In the genomic region with DNA sequence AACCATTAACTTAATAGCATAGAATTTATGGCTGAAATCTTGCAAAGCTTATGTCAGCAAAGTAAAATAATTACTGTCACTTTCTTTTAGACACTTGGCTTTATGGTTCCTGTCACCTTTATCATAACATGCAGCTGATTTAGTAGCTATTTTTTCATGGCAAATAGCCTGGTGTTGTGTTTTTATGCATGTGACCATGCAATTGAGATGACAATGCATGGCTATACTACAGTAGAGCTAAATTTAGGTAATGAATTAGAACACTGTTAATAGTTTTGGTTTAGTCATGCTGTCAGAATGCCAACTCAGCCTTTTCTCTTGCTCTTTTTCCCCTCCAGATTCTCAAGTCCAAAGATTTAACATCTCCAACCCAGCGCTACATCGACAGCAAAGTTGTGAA, we compare ENCODE assay signal across 2 cellular contexts.
A peak's percentile ranks its signal among the peaks of the same experiment; 100 is the strongest.
TF ChIP-seq lines count a peak whose summit lies in the region.

No MANE protein-coding gene starts in this region.

TF ChIP-seq in SK-N-SH treated with all-trans-retinoic acid at 6 μM for 48 hours, 23 proteins besides CTCF, POLR2A, EP300 and RAD21:
- TF ChIP-seq, protein P1, sequence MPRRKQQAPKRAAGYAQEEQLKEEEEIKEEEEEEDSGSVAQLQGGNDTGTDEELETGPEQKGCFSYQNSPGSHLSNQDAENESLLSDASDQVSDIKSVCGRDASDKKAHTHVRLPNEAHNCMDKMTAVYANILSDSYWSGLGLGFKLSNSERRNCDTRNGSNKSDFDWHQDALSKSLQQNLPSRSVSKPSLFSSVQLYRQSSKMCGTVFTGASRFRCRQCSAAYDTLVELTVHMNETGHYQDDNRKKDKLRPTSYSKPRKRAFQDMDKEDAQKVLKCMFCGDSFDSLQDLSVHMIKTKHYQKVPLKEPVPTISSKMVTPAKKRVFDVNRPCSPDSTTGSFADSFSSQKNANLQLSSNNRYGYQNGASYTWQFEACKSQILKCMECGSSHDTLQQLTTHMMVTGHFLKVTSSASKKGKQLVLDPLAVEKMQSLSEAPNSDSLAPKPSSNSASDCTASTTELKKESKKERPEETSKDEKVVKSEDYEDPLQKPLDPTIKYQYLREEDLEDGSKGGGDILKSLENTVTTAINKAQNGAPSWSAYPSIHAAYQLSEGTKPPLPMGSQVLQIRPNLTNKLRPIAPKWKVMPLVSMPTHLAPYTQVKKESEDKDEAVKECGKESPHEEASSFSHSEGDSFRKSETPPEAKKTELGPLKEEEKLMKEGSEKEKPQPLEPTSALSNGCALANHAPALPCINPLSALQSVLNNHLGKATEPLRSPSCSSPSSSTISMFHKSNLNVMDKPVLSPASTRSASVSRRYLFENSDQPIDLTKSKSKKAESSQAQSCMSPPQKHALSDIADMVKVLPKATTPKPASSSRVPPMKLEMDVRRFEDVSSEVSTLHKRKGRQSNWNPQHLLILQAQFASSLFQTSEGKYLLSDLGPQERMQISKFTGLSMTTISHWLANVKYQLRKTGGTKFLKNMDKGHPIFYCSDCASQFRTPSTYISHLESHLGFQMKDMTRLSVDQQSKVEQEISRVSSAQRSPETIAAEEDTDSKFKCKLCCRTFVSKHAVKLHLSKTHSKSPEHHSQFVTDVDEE (CRISPR knock-in tag; IDR thresholded peaks at IDR 0.05), result no peak
- TF ChIP-seq ZNF565 (CRISPR knock-in tag; conservative IDR thresholded peaks at IDR 0.05; ENCODE audit: low read depth) (no peak), PPARA (CRISPR knock-in tag; IDR thresholded peaks at IDR 0.05; ENCODE audit: borderline replicate concordance) (no peak), GLIS3 (CRISPR knock-in tag; IDR thresholded peaks at IDR 0.05) (no peak), ZNF70 (CRISPR knock-in tag; IDR thresholded peaks at IDR 0.05) (no peak), SNAI2 (CRISPR knock-in tag; IDR thresholded peaks at IDR 0.05) (no peak), ISL1 (CRISPR knock-in tag; IDR thresholded peaks at IDR 0.05) (peak; percentile 50), ESRRG (CRISPR knock-in tag; IDR thresholded peaks at IDR 0.05) (no peak), OSR1 (CRISPR knock-in tag; IDR thresholded peaks at IDR 0.05) (no peak), RARB (CRISPR knock-in tag; IDR thresholded peaks at IDR 0.05) (no peak), TOX (CRISPR knock-in tag; IDR thresholded peaks at IDR 0.05; ENCODE audit: borderline replicate concordance) (no peak), CSDC2 (CRISPR knock-in tag; IDR thresholded peaks at IDR 0.05) (no peak), ARNTL (CRISPR knock-in tag; IDR thresholded peaks at IDR 0.05; ENCODE audit: borderline replicate concordance, low read depth) (no peak), ZC3H10 (CRISPR knock-in tag; IDR thresholded peaks at IDR 0.05) (peak; percentile 42; the same call in 1 of the 2 replicates), ZFP3 (CRISPR knock-in tag; IDR thresholded peaks at IDR 0.05) (no peak), ZFP30 (CRISPR knock-in tag; IDR thresholded peaks at IDR 0.05) (no peak), ZNF8 (CRISPR knock-in tag; IDR thresholded peaks at IDR 0.05) (no peak)
- TF ChIP-seq, protein P2, sequence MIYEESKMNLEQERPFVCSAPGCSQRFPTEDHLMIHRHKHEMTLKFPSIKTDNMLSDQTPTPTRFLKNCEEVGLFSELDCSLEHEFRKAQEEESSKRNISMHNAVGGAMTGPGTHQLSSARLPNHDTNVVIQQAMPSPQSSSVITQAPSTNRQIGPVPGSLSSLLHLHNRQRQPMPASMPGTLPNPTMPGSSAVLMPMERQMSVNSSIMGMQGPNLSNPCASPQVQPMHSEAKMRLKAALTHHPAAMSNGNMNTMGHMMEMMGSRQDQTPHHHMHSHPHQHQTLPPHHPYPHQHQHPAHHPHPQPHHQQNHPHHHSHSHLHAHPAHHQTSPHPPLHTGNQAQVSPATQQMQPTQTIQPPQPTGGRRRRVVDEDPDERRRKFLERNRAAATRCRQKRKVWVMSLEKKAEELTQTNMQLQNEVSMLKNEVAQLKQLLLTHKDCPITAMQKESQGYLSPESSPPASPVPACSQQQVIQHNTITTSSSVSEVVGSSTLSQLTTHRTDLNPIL (CRISPR knock-in tag; IDR thresholded peaks at IDR 0.05; ENCODE audit: low read depth), result no peak
- TF ChIP-seq, protein P3, sequence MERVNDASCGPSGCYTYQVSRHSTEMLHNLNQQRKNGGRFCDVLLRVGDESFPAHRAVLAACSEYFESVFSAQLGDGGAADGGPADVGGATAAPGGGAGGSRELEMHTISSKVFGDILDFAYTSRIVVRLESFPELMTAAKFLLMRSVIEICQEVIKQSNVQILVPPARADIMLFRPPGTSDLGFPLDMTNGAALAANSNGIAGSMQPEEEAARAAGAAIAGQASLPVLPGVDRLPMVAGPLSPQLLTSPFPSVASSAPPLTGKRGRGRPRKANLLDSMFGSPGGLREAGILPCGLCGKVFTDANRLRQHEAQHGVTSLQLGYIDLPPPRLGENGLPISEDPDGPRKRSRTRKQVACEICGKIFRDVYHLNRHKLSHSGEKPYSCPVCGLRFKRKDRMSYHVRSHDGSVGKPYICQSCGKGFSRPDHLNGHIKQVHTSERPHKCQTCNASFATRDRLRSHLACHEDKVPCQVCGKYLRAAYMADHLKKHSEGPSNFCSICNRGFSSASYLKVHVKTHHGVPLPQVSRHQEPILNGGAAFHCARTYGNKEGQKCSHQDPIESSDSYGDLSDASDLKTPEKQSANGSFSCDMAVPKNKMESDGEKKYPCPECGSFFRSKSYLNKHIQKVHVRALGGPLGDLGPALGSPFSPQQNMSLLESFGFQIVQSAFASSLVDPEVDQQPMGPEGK (CRISPR knock-in tag; IDR thresholded peaks at IDR 0.05; ENCODE audit: borderline replicate concordance), result no peak
- TF ChIP-seq, protein P4, sequence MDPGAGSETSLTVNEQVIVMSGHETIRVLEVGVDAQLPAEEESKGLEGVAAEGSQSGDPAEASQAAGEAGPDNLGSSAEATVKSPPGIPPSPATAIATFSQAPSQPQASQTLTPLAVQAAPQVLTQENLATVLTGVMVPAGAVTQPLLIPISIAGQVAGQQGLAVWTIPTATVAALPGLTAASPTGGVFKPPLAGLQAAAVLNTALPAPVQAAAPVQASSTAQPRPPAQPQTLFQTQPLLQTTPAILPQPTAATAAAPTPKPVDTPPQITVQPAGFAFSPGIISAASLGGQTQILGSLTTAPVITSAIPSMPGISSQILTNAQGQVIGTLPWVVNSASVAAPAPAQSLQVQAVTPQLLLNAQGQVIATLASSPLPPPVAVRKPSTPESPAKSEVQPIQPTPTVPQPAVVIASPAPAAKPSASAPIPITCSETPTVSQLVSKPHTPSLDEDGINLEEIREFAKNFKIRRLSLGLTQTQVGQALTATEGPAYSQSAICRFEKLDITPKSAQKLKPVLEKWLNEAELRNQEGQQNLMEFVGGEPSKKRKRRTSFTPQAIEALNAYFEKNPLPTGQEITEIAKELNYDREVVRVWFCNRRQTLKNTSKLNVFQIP (CRISPR knock-in tag; IDR thresholded peaks at IDR 0.05; ENCODE audit: borderline replicate concordance, low read depth), result 0 out of 2 replicates have a peak, but pooled peaks have one; percentile 5
TF ChIP-seq in SK-N-SH treated with all-trans-retinoic acid at 6 μM for 48 hours: peak in this region for 3.

TF ChIP-seq in SK-N-SH, 30 proteins besides CTCF, POLR2A, EP300 and RAD21 (continued from another document):
- no peak for TF ChIP-seq TEAD4 (IDR thresholded peaks at IDR 0.05; ENCODE audit: borderline replicate concordance, insufficient read depth)
- no peak for TF ChIP-seq TCF12 (IDR thresholded peaks at IDR 0.05)
- TF ChIP-seq, protein P5, sequence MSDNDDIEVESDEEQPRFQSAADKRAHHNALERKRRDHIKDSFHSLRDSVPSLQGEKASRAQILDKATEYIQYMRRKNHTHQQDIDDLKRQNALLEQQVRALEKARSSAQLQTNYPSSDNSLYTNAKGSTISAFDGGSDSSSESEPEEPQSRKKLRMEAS (IDR thresholded peaks at IDR 0.05; ENCODE audit: low read depth), result no peak
